1 cellular context compared by ENCODE assay signal in the genomic region with DNA sequence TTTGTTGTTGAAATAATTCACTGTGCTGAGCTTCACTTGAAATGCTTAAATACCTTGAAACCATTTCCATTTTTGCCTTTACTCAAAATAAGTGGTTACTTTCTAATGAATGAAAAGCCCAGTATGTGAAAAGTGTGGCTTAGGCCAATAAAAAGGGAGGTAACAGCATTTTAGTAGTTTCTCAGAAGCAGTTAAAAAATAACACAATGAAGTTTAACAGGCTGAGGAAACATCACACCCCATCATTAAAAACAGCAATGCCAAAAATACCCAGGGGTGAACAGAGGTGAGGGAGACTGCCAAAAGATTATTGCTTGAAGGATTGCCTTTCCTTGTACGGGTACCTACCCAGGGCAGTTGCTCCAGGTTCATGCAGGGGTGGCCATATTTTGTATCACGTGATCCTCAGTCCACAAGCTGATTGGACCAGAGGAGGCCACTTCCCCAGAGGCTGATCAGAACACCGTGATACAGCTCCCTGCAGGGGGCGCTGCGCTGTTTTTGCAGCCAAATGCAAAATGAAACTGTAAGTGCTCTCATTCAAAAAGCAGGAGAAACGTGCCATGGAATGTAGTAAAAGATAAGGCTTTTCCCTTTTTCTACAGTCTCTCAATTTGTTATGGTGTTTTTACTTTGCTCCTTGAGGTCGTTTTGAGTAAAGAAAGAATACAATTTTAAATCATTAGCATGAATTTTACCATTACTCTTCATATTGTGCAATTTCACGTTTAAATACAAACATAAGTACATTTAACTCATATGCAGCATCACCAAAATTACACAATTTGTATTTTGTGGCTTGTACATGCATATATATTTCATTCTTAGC.
TF ChIP-seq lines count a peak whose summit lies in the region.

No MANE protein-coding gene starts in this region.

TF ChIP-seq in IMR-90, 13 proteins besides CTCF, POLR2A, EP300 and RAD21 (continued from another document):
- TF ChIP-seq, protein P1, sequence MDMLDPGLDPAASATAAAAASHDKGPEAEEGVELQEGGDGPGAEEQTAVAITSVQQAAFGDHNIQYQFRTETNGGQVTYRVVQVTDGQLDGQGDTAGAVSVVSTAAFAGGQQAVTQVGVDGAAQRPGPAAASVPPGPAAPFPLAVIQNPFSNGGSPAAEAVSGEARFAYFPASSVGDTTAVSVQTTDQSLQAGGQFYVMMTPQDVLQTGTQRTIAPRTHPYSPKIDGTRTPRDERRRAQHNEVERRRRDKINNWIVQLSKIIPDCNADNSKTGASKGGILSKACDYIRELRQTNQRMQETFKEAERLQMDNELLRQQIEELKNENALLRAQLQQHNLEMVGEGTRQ (IDR thresholded peaks at IDR 0.05; ENCODE audit: low read depth, low read length), result peak; percentile 94
- TF ChIP-seq, protein P2, sequence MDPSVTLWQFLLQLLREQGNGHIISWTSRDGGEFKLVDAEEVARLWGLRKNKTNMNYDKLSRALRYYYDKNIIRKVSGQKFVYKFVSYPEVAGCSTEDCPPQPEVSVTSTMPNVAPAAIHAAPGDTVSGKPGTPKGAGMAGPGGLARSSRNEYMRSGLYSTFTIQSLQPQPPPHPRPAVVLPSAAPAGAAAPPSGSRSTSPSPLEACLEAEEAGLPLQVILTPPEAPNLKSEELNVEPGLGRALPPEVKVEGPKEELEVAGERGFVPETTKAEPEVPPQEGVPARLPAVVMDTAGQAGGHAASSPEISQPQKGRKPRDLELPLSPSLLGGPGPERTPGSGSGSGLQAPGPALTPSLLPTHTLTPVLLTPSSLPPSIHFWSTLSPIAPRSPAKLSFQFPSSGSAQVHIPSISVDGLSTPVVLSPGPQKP (IDR thresholded peaks at IDR 0.05; ENCODE audit: borderline replicate concordance, low read depth, low read length), result no peak
- TF ChIP-seq MXI1 (IDR thresholded peaks at IDR 0.05; ENCODE audit: borderline replicate concordance, low read depth, low read length), result no peak
- TF ChIP-seq BHLHE40 (IDR thresholded peaks at IDR 0.05; ENCODE audit: low read depth, low read length), result peak; percentile 88
